Comparison of ENCODE assay signal across 1 cellular context in genomic region chr1:170097449-170097948, GRCh38.
TF ChIP-seq lines count a peak whose summit lies in the region.

No MANE protein-coding gene starts in this region.

TF ChIP-seq in GM23338, 12 proteins besides CTCF, POLR2A, EP300 and RAD21:
- TF ChIP-seq, protein P1, sequence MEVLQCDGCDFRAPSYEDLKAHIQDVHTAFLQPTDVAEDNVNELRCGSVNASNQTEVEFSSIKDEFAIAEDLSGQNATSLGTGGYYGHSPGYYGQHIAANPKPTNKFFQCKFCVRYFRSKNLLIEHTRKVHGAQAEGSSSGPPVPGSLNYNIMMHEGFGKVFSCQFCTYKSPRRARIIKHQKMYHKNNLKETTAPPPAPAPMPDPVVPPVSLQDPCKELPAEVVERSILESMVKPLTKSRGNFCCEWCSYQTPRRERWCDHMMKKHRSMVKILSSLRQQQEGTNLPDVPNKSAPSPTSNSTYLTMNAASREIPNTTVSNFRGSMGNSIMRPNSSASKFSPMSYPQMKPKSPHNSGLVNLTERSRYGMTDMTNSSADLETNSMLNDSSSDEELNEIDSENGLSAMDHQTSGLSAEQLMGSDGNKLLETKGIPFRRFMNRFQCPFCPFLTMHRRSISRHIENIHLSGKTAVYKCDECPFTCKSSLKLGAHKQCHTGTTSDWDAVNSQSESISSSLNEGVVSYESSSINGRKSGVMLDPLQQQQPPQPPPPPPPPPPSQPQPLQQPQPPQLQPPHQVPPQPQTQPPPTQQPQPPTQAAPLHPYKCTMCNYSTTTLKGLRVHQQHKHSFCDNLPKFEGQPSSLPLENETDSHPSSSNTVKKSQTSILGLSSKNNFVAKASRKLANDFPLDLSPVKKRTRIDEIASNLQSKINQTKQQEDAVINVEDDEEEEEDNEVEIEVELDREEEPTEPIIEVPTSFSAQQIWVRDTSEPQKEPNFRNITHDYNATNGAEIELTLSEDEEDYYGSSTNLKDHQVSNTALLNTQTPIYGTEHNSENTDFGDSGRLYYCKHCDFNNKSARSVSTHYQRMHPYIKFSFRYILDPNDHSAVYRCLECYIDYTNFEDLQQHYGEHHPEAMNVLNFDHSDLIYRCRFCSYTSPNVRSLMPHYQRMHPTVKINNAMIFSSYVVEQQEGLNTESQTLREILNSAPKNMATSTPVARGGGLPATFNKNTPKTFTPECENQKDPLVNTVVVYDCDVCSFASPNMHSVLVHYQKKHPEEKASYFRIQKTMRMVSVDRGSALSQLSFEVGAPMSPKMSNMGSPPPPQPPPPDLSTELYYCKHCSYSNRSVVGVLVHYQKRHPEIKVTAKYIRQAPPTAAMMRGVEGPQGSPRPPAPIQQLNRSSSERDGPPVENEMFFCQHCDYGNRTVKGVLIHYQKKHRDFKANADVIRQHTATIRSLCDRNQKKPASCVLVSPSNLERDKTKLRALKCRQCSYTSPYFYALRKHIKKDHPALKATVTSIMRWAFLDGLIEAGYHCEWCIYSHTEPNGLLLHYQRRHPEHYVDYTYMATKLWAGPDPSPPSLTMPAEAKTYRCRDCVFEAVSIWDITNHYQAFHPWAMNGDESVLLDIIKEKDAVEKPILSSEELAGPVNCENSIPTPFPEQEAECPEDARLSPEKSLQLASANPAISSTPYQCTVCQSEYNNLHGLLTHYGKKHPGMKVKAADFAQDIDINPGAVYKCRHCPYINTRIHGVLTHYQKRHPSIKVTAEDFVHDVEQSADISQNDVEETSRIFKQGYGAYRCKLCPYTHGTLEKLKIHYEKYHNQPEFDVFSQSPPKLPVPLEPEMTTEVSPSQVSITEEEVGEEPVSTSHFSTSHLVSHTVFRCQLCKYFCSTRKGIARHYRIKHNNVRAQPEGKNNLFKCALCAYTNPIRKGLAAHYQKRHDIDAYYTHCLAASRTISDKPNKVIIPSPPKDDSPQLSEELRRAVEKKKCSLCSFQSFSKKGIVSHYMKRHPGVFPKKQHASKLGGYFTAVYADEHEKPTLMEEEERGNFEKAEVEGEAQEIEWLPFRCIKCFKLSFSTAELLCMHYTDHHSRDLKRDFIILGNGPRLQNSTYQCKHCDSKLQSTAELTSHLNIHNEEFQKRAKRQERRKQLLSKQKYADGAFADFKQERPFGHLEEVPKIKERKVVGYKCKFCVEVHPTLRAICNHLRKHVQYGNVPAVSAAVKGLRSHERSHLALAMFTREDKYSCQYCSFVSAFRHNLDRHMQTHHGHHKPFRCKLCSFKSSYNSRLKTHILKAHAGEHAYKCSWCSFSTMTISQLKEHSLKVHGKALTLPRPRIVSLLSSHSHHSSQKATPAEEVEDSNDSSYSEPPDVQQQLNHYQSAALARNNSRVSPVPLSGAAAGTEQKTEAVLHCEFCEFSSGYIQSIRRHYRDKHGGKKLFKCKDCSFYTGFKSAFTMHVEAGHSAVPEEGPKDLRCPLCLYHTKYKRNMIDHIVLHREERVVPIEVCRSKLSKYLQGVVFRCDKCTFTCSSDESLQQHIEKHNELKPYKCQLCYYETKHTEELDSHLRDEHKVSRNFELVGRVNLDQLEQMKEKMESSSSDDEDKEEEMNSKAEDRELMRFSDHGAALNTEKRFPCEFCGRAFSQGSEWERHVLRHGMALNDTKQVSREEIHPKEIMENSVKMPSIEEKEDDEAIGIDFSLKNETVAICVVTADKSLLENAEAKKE (CRISPR knock-in tag; IDR thresholded peaks at IDR 0.05): no peak
- TF ChIP-seq NANOG (IDR thresholded peaks at IDR 0.05; ENCODE audit: borderline replicate concordance) (no peak), STAT1 (IDR thresholded peaks at IDR 0.05; ENCODE audit: unreplicated experiment) (no peak), POLR2AphosphoS5 (IDR thresholded peaks at IDR 0.05; ENCODE audit: low read depth) (no peak), EZH2phosphoT487 (IDR thresholded peaks at IDR 0.05; ENCODE audit: unreplicated experiment) (no peak), ZNF331 (CRISPR knock-in tag; IDR thresholded peaks at IDR 0.05; ENCODE audit: low read depth) (no peak), EZH2 (IDR thresholded peaks at IDR 0.05; ENCODE audit: low read depth, unreplicated experiment) (no peak), JUNB (IDR thresholded peaks at IDR 0.05; ENCODE audit: unreplicated experiment) (no peak), ZNF114 (CRISPR knock-in tag; IDR thresholded peaks at IDR 0.05) (no peak), CREB1 (CRISPR knock-in tag; IDR thresholded peaks at IDR 0.05; ENCODE audit: low read depth) (no peak)
- TF ChIP-seq, protein P2, sequence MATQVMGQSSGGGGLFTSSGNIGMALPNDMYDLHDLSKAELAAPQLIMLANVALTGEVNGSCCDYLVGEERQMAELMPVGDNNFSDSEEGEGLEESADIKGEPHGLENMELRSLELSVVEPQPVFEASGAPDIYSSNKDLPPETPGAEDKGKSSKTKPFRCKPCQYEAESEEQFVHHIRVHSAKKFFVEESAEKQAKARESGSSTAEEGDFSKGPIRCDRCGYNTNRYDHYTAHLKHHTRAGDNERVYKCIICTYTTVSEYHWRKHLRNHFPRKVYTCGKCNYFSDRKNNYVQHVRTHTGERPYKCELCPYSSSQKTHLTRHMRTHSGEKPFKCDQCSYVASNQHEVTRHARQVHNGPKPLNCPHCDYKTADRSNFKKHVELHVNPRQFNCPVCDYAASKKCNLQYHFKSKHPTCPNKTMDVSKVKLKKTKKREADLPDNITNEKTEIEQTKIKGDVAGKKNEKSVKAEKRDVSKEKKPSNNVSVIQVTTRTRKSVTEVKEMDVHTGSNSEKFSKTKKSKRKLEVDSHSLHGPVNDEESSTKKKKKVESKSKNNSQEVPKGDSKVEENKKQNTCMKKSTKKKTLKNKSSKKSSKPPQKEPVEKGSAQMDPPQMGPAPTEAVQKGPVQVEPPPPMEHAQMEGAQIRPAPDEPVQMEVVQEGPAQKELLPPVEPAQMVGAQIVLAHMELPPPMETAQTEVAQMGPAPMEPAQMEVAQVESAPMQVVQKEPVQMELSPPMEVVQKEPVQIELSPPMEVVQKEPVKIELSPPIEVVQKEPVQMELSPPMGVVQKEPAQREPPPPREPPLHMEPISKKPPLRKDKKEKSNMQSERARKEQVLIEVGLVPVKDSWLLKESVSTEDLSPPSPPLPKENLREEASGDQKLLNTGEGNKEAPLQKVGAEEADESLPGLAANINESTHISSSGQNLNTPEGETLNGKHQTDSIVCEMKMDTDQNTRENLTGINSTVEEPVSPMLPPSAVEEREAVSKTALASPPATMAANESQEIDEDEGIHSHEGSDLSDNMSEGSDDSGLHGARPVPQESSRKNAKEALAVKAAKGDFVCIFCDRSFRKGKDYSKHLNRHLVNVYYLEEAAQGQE (IDR thresholded peaks at IDR 0.05; ENCODE audit: unreplicated experiment): no peak
- TF ChIP-seq, protein P3, sequence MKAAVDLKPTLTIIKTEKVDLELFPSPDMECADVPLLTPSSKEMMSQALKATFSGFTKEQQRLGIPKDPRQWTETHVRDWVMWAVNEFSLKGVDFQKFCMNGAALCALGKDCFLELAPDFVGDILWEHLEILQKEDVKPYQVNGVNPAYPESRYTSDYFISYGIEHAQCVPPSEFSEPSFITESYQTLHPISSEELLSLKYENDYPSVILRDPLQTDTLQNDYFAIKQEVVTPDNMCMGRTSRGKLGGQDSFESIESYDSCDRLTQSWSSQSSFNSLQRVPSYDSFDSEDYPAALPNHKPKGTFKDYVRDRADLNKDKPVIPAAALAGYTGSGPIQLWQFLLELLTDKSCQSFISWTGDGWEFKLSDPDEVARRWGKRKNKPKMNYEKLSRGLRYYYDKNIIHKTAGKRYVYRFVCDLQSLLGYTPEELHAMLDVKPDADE (IDR thresholded peaks at IDR 0.05): no peak
